In the genomic region with DNA sequence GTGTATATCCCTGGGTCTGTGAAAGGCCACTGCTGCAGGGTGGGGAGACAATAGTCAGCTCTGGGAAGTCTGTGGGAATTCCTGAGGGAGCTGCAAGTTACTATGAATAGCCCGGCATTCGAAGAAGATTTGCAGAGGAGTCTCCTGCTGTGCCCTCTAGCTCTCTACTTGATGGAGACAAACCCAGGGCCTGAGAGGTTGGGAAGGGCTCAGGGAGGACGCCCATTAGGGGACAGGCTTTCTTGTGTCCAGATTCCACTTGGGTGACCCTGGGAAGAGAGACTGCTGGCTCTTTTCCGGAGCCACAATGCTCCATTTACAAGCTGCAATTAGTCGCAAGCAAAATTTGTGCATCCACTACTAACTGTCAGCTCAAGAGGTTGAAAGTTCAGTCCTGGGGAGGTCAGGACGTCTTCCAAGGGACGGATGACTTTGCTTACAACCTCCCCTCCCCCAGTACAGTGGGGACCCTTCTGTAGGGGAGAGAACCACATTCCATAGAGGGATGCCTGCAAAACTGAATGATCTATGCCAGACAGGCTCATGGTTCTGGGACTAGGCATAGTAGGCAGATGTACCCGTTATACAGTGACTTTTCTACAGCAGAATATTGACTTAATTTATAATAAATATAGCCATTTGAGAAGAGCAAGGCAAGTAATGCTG, we compare ENCODE assay signal across 16 cellular contexts. TPM values are rescaled to one million over a fixed set of nuclear protein-coding genes. Genes with fewer than 3 reads are reported as not detected.
A peak's percentile ranks its signal among the peaks of the same experiment; 100 is the strongest.
DNase-seq lines count a peak whose midpoint lies in the region; ATAC-seq and TF ChIP-seq lines count a peak whose summit lies in the region.
"Had no signal": no experiment of that assay in that cellular context is flagged by ENCODE, and none has a peak within 500 bp of the region (broad histone marks: within the 10 kb centered on the region; RNA-seq: fewer than 3 reads in every experiment).

No MANE protein-coding gene starts in this region.

- H3K9me3 ChIP-seq in SJCRH30 (replicated peaks) (no peaks in the 10 kb centered on the region), iPS-18a (ENCODE audit: control insufficient read depth, low read depth, low read length) (no peaks in the 10 kb centered on the region)
- H3K9me3 ChIP-seq: ovary, thyroid gland had no signal

- no peak overlapping the region for H3K9ac ChIP-seq in iPS-18a (ENCODE audit: low read length)

- H3K36me3 ChIP-seq in SJCRH30: no peaks in the 10 kb centered on the region
- no peaks in the 10 kb centered on the region for H3K36me3 ChIP-seq in iPS-18a (ENCODE audit: control insufficient read depth, low read depth, low read length)
- H3K36me3 ChIP-seq: ovary, thyroid gland had no signal

- in situ Hi-C loops in G401 (cut with HindIII; ENCODE audit: low sequenced_read_pairs): no loop called here

- H3K27me3 ChIP-seq in SJCRH30: no peaks in the 10 kb centered on the region
- peaks cover 11% of the 10 kb centered on the region for H3K27me3 ChIP-seq in iPS-18a (ENCODE audit: control insufficient read depth, insufficient read depth, low read length)
- H3K27me3 ChIP-seq: ovary, thyroid gland had no signal

- no peak overlapping the region for H3K4me3 ChIP-seq in SJCRH30
- H3K4me3 ChIP-seq in iPS-18a (ENCODE audit: low read length): peak overlapping the region; percentile 15
- H3K4me3 ChIP-seq: ovary, thyroid gland had no signal

- ATAC-seq in HG02642 (IDR thresholded peaks at IDR 0.05; ENCODE audit: poor library complexity, unreplicated experiment): no peak
- ATAC-seq: activated CD8-positive, alpha-beta T cell treated with anti-CD3 and anti-CD28 coated beads, Interleukin-2, amount 10 ng/mL, durations not matched to agents 7 days and 5 days had no signal

- peaks cover 23% of the 10 kb centered on the region for H3K4me1 ChIP-seq in SJCRH30
- H3K4me1 ChIP-seq in iPS-18a (ENCODE audit: control insufficient read depth, low read depth, low read length): peaks cover 22% of the 10 kb centered on the region
- H3K4me1 ChIP-seq: thyroid gland had no signal

- H3K27ac ChIP-seq in SJCRH30: peak overlapping the region; percentile 26; the same call in 1 of the 2 replicates
- H3K27ac ChIP-seq in iPS-18a (ENCODE audit: low read length): no peak overlapping the region
- H3K27ac ChIP-seq: ovary, thyroid gland had no signal

- CTCF ChIA-PET in HEK293T (lab: Yijun Ruan, JAX): no interaction called here

- POLR2A ChIA-PET in HEK293T (lab: Yijun Ruan, JAX): no interaction called here

- DNase-seq in HEK293T (ENCODE audit: extremely low spot score) (peak; percentile 11), SJCRH30 (peak; percentile 46 to 51), renal cortical epithelial cell (ENCODE audit: low read depth) (peak; percentile 9), AML-193 (lab: John Stamatoyannopoulos, UW) (no peak), G401 (ENCODE audit: low spot score) (no peak)
- DNase-seq: activated CD8-positive, alpha-beta T cell treated with anti-CD3 and anti-CD28 coated beads, Interleukin-2, amount 10 ng/mL, durations not matched to agents 7 days and 5 days; C1 segment of cervical spinal cord; MV-4-11; NCI-H2107; NK-92 treated with Interleukin-12 subunit alpha and Interleukin-12 subunit beta, amount 100 ng/mL, for 24 hours; ovary; T-helper 1 cell; thyroid gland had no signal

TF ChIP-seq in HEK293T, 16 proteins besides CTCF, POLR2A, EP300 and RAD21:
- TF ChIP-seq FOXM1 (IDR thresholded peaks at IDR 0.05; ENCODE audit: borderline replicate concordance) (no peak), ELF4 (IDR thresholded peaks at IDR 0.05) (no peak), FOXK2 (IDR thresholded peaks at IDR 0.05) (no peak), NFRKB (IDR thresholded peaks at IDR 0.05) (no peak), L3MBTL2 (conservative IDR thresholded peaks at IDR 0.05) (no peak), ARNT (IDR thresholded peaks at IDR 0.05) (no peak), HDGF (IDR thresholded peaks at IDR 0.05; ENCODE audit: borderline replicate concordance) (no peak), SUZ12 (IDR thresholded peaks at IDR 0.05) (no peak), ZNF384 (IDR thresholded peaks at IDR 0.05) (no peak), BHLHE40 (IDR thresholded peaks at IDR 0.05; ENCODE audit: borderline replicate concordance) (no peak), SP1 (IDR thresholded peaks at IDR 0.05) (no peak), LEF1 (IDR thresholded peaks at IDR 0.05; ENCODE audit: borderline replicate concordance) (no peak), TARDBP (IDR thresholded peaks at IDR 0.05) (no peak), FOXA1 (IDR thresholded peaks at IDR 0.05) (no peak), CTBP1 (IDR thresholded peaks at IDR 0.05; ENCODE audit: borderline replicate concordance) (no peak), PKNOX1 (IDR thresholded peaks at IDR 0.05) (no peak)
TF ChIP-seq in HEK293T: peak in this region for 0.

RNA-seq across cellular contexts. Expression of gene PHOX2B, which starts 48.2 kb away (rescaled TPM):
- not detected in 2 replicates for total RNA-seq in SJCRH30 (2014; rRNA removed; shearing (Covaris generic))
- total RNA-seq in renal cortical epithelial cell: not detected in 2 replicates
- total RNA-seq in G401 (2014; rRNA removed; shearing (Covaris generic)): not detected in 2 replicates
- total RNA-seq: activated CD8-positive, alpha-beta T cell treated with anti-CD3 and anti-CD28 coated beads, Interleukin-2, amount 10 ng/mL, durations not matched to agents 7 days and 5 days; fibroblast of villous mesenchyme; ovary; thyroid gland had no signal

Comparison
In these comparisons a context has a peak if more than half of its experiments do, and no peak if none do; other contexts are left out.
1. DNase-seq: peak in HEK293T (single experiment), SJCRH30 (2 of 2) and renal cortical epithelial cell (single experiment); none in AML-193 (0 of 2) and G401 (single experiment).